Comparison of ENCODE assay signal across 11 cellular contexts in genomic region chr4:132276989-132277388, GRCh38.
"Had no signal": no experiment of that assay in that cellular context is flagged by ENCODE, and none has a peak within 500 bp of the region (broad histone marks: within the 10 kb centered on the region; RNA-seq: fewer than 3 reads in every experiment).

No MANE protein-coding gene starts in this region.

- H3K27ac ChIP-seq: GM23248 had no signal

- H3K9me3 ChIP-seq: HAP-1 had no signal

- H3K36me3 ChIP-seq: HAP-1 had no signal

- ATAC-seq: GM23338, HCT116 had no signal

- H2AFZ ChIP-seq: GM23248, GM23338 had no signal

- H3K4me1 ChIP-seq: HAP-1 had no signal

- DNase-seq: GM23248, GOT3, H7, H9, HCEC 1CT, HFFc6 had no signal

- FAIRE-seq: H1, H54 had no signal

- H3K4me3 ChIP-seq: GM23248, GM23338, HAP-1 had no signal

- H3K4me2 ChIP-seq: GM23338 had no signal

- H3K9ac ChIP-seq: GM23248 had no signal
